17 cellular contexts compared by ENCODE assay signal in the genomic region with DNA sequence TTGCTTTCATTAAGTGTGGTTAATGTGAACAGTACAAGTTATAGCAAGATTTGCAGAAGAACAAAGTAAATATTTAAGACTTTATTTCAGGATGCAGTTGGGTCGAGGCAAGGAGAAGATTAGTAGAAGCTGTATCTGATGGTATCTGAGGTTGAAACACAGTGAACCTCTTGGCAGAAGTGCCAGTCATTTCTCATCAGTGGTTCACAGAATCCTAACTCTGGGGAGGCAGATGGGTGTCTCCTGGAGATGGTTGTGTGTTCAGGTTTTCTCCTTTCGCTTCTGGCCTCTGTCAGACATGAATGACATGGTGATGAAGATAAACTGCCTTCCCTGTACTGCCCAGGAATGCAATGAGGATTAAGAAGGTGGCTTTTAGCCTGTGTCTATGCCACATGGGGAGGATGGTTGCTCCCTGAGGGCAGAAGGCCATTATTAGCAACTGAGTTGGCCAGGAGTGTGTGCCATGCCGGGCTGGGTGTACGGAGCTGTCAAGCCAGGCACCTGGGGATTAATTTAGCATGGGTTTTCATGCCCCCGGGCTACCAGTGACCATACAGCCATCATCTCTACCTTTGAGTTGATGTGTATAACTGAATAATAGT. TPM values are rescaled to one million over a fixed set of nuclear protein-coding genes. Genes with fewer than 3 reads are reported as not detected.
A peak's percentile ranks its signal among the peaks of the same experiment; 100 is the strongest.
DNase-seq lines count a peak whose midpoint lies in the region; ATAC-seq and TF ChIP-seq lines count a peak whose summit lies in the region.
"Had no signal": no experiment of that assay in that cellular context is flagged by ENCODE, and none has a peak within 500 bp of the region (broad histone marks: within the 10 kb centered on the region; RNA-seq: fewer than 3 reads in every experiment).

No MANE protein-coding gene starts in this region.

- H3K9me3 ChIP-seq in KOPT-K1 (ENCODE audit: insufficient read depth, low read length, poor library complexity, severe bottlenecking), result no peaks in the 10 kb centered on the region
- H3K9me3 ChIP-seq in GM23248 (ENCODE audit: low read depth), result no peaks in the 10 kb centered on the region
- H3K9me3 ChIP-seq: SJSA1 had no signal

- H3F3A ChIP-seq in GM23248 (ENCODE audit: insufficient read depth), result no peaks in the 10 kb centered on the region

- peaks cover 30% of the 10 kb centered on the region for H3K36me3 Mint-ChIP-seq in activated naive CD8-positive, alpha-beta T cell treated with anti-CD3 and anti-CD28 coated beads, Interleukin-2, amount 10 ng/mL, durations not matched to agents 7 days and 5 days
- peaks cover 13% of the 10 kb centered on the region for H3K36me3 Mint-ChIP-seq in nephron progenitor cell (ENCODE audit: low read depth)
- H3K36me3 Mint-ChIP-seq in activated T-helper 1 cell treated with anti-CD3 and anti-CD28 coated beads, Interleukin-12 subunit alpha, Interleukin-12 subunit beta, Interleukin-2, Interleukin-4 antibody, amounts not matched to agents 30 ng/mL and 10 ng/mL and 1 ng/mL, durations not matched to agents 14 hours and 24 hours and 36 hours (ENCODE audit: low read depth), result peaks cover 22% of the 10 kb centered on the region

- H3K27ac Mint-ChIP-seq in activated naive CD8-positive, alpha-beta T cell treated with anti-CD3 and anti-CD28 coated beads, Interleukin-2, amount 10 ng/mL, durations not matched to agents 7 days and 5 days, result peak overlapping the region; percentile 90
- H3K27ac Mint-ChIP-seq in nephron progenitor cell, result peak overlapping the region; percentile 66
- no peak overlapping the region for H3K27ac Mint-ChIP-seq in activated T-helper 1 cell treated with anti-CD3 and anti-CD28 coated beads, Interleukin-12 subunit alpha, Interleukin-12 subunit beta, Interleukin-2, Interleukin-4 antibody, amounts not matched to agents 30 ng/mL and 10 ng/mL and 1 ng/mL, durations not matched to agents 14 hours and 24 hours and 36 hours

- no peaks in the 10 kb centered on the region for H3K9me2 ChIP-seq in GM23248 (ENCODE audit: insufficient read depth)

- no peaks in the 10 kb centered on the region for H4K20me1 ChIP-seq in GM23248 (ENCODE audit: insufficient read depth)

- H3K4me3 ChIP-seq in GM23248, result no peak overlapping the region
- H3K4me3 ChIP-seq: SJSA1 had no signal

- in situ Hi-C loops in GM23248 (cut with MboI), result no loop called here

- no peaks in the 10 kb centered on the region for H3K9me3 Mint-ChIP-seq in activated naive CD8-positive, alpha-beta T cell treated with anti-CD3 and anti-CD28 coated beads, Interleukin-2, amount 10 ng/mL, durations not matched to agents 7 days and 5 days
- no peaks in the 10 kb centered on the region for H3K9me3 Mint-ChIP-seq in nephron progenitor cell
- H3K9me3 Mint-ChIP-seq in activated T-helper 1 cell treated with anti-CD3 and anti-CD28 coated beads, Interleukin-12 subunit alpha, Interleukin-12 subunit beta, Interleukin-2, Interleukin-4 antibody, amounts not matched to agents 30 ng/mL and 10 ng/mL and 1 ng/mL, durations not matched to agents 14 hours and 24 hours and 36 hours, result no peaks in the 10 kb centered on the region

- intact Hi-C loops in activated T-helper 1 cell treated with anti-CD3 and anti-CD28 coated beads, Interleukin-12 subunit alpha, Interleukin-12 subunit beta, Interleukin-2, Interleukin-4 antibody, amounts not matched to agents 30 ng/mL and 10 ng/mL and 1 ng/mL, durations not matched to agents 14 hours and 24 hours and 36 hours (cut with micrococcal nuclease), result loop anchor here (1.0 to 10.0 kb wide), 6 partner anchors 8 to 403 kb away; no protein-coding TSS in a partner anchor

- no peak overlapping the region for H3K4me2 ChIP-seq in GM23248 (ENCODE audit: unreplicated experiment)

- TF ChIP-seq CTCF in nephron progenitor cell (IDR thresholded peaks at IDR 0.05), result no peak

- H3K27me3 ChIP-seq in GM23248 (replicated peaks; ENCODE audit: insufficient read depth), result no peaks in the 10 kb centered on the region
- H3K27me3 ChIP-seq: SJSA1 had no signal

- H3K36me3 ChIP-seq in KOPT-K1 (ENCODE audit: insufficient read depth, low read length), result no peaks in the 10 kb centered on the region
- H3K36me3 ChIP-seq in GM23248 (ENCODE audit: low read depth), result no peaks in the 10 kb centered on the region
- H3K36me3 ChIP-seq: SJSA1 had no signal

- no peak overlapping the region for H2AFZ ChIP-seq in GM23248

- no peak overlapping the region for H3K9ac ChIP-seq in GM23248

- no peaks in the 10 kb centered on the region for H3K79me2 ChIP-seq in GM23248 (ENCODE audit: insufficient read depth)

- H3K27ac ChIP-seq in KOPT-K1 (ENCODE audit: low read depth, low read length, poor library complexity, severe bottlenecking) (peak overlapping the region; percentile 55), GM23248 (no peak overlapping the region)
- H3K27ac ChIP-seq: SJSA1 had no signal

- DNase-seq in NCI-H146 (lab: John Stamatoyannopoulos, UW) (peak; percentile 31), NCI-H146 treated with DMSO at 0.1 percent for 48 hours (lab: John Stamatoyannopoulos, UW; ENCODE audit: unreplicated experiment) (no peak), nephron progenitor cell (no peak), GM23248 (no peak), NCI-H128 (lab: John Stamatoyannopoulos, UW; ENCODE audit: unreplicated experiment) (no peak)
- no peak for DNase-seq in activated naive CD8-positive, alpha-beta T cell treated with anti-CD3 and anti-CD28 coated beads, Interleukin-2, amount 10 ng/mL, durations not matched to agents 7 days and 5 days
- no peak for DNase-seq in activated T-helper 1 cell treated with anti-CD3 and anti-CD28 coated beads, Interleukin-12 subunit alpha, Interleukin-12 subunit beta, Interleukin-2, Interleukin-4 antibody, amounts not matched to agents 30 ng/mL and 10 ng/mL and 1 ng/mL, durations not matched to agents 14 hours and 24 hours and 36 hours (ENCODE audit: low spot score)
- DNase-seq: 8988T, amygdala, COR-L47, cortex of kidney, HCEC 1CT, hypothalamus, NCI-H2029 treated with DMSO at 0.1 percent for 48 hours, NCI-H82 had no signal

- ATAC-seq in activated naive CD8-positive, alpha-beta T cell treated with anti-CD3 and anti-CD28 coated beads, Interleukin-2, amount 10 ng/mL, durations not matched to agents 7 days and 5 days (ENCODE audit: low read depth), result no peak

- H3K4me3 Mint-ChIP-seq in activated naive CD8-positive, alpha-beta T cell treated with anti-CD3 and anti-CD28 coated beads, Interleukin-2, amount 10 ng/mL, durations not matched to agents 7 days and 5 days, result peak overlapping the region; percentile 82
- no peak overlapping the region for H3K4me3 Mint-ChIP-seq in nephron progenitor cell
- H3K4me3 Mint-ChIP-seq in activated T-helper 1 cell treated with anti-CD3 and anti-CD28 coated beads, Interleukin-12 subunit alpha, Interleukin-12 subunit beta, Interleukin-2, Interleukin-4 antibody, amounts not matched to agents 30 ng/mL and 10 ng/mL and 1 ng/mL, durations not matched to agents 14 hours and 24 hours and 36 hours, result no peak overlapping the region

- POLR2A ChIA-PET in activated naive CD8-positive, alpha-beta T cell treated with anti-CD3 and anti-CD28 coated beads, Interleukin-2, amount 10 ng/mL, durations not matched to agents 7 days and 5 days (lab: Charles Lee), result interaction anchor here (1.4 kb wide), 1 partner anchor 47 kb away, joined by 3 read pairs; no protein-coding TSS in a partner anchor

- H3K27me3 Mint-ChIP-seq in activated naive CD8-positive, alpha-beta T cell treated with anti-CD3 and anti-CD28 coated beads, Interleukin-2, amount 10 ng/mL, durations not matched to agents 7 days and 5 days, result no peaks in the 10 kb centered on the region
- H3K27me3 Mint-ChIP-seq in nephron progenitor cell (ENCODE audit: low read depth, poor library complexity), result peaks cover 3% of the 10 kb centered on the region
- H3K27me3 Mint-ChIP-seq in activated T-helper 1 cell treated with anti-CD3 and anti-CD28 coated beads, Interleukin-12 subunit alpha, Interleukin-12 subunit beta, Interleukin-2, Interleukin-4 antibody, amounts not matched to agents 30 ng/mL and 10 ng/mL and 1 ng/mL, durations not matched to agents 14 hours and 24 hours and 36 hours (ENCODE audit: insufficient read depth), result peaks cover 22% of the 10 kb centered on the region

- 92 to 97% methylated on average over 5 of the region's 5 CpGs for WGBS in GM23248 (ENCODE audit: low coverage in 1 of 2, low lambda C conversion rate in 2 of 2, missing lambda C conversion rate in 2 of 2), 2 experiments

- peaks cover 44% of the 10 kb centered on the region for H3K4me1 Mint-ChIP-seq in activated naive CD8-positive, alpha-beta T cell treated with anti-CD3 and anti-CD28 coated beads, Interleukin-2, amount 10 ng/mL, durations not matched to agents 7 days and 5 days
- peaks cover 32% of the 10 kb centered on the region for H3K4me1 Mint-ChIP-seq in nephron progenitor cell
- peaks cover 33% of the 10 kb centered on the region for H3K4me1 Mint-ChIP-seq in activated T-helper 1 cell treated with anti-CD3 and anti-CD28 coated beads, Interleukin-12 subunit alpha, Interleukin-12 subunit beta, Interleukin-2, Interleukin-4 antibody, amounts not matched to agents 30 ng/mL and 10 ng/mL and 1 ng/mL, durations not matched to agents 14 hours and 24 hours and 36 hours (ENCODE audit: low read depth)

- 0 out of 2 replicates have a peak, but pooled peaks cover 2% of the 10 kb centered on the region for H3K4me1 ChIP-seq in GM23248 (ENCODE audit: insufficient read depth)
- H3K4me1 ChIP-seq: SJSA1 had no signal

RNA-seq across cellular contexts. Expression of a gene that starts 28.0 kb away (rescaled TPM):
- total RNA-seq in activated naive CD8-positive, alpha-beta T cell treated with anti-CD3 and anti-CD28 coated beads, Interleukin-2, amount 10 ng/mL, durations not matched to agents 7 days and 5 days, result 10 to 100 TPM; 66.3 to 70.9 TPM
- 25.8 and 26.2 TPM in 2 replicates for total RNA-seq in activated T-helper 1 cell treated with anti-CD3 and anti-CD28 coated beads, Interleukin-12 subunit alpha, Interleukin-12 subunit beta, Interleukin-2, Interleukin-4 antibody, amounts not matched to agents 30 ng/mL and 10 ng/mL and 1 ng/mL, durations not matched to agents 14 hours and 24 hours and 36 hours
- 15.9 and 23.1 TPM in 2 replicates for total RNA-seq in GM23248 (2014; rRNA removed; shearing (Covaris generic))
- polyA plus RNA-seq in GM23248 (2016; fragmentation: Nextera tagmentation; extraction: Ambion mirVana), result 1.8 and 4.9 TPM in 2 replicates
